ENCODE assay signal across 8 cellular contexts in genomic region chr19:29873024-29873800, GRCh38.
A peak's percentile ranks its signal among the peaks of the same experiment; 100 is the strongest.
DNase-seq lines count a peak whose midpoint lies in the region; ATAC-seq and TF ChIP-seq lines count a peak whose summit lies in the region.

No MANE protein-coding gene starts in this region.

- POLR2A ChIA-PET in naive thymus-derived CD8-positive, alpha-beta T cell (lab: Charles Lee), result interaction anchor here (0.7 to 1.7 kb wide), 3 partner anchors 113 to 148 kb away, joined by 3 to 9 read pairs (median 3); no protein-coding TSS in a partner anchor

- H3K4me1 Mint-ChIP-seq in activated CD8-positive, alpha-beta memory T cell treated with anti-CD3 and anti-CD28 coated beads, Interleukin-2, amount 10 ng/mL, durations not matched to agents 7 days and 5 days, result peaks cover 16% of the 10 kb centered on the region
- H3K4me1 Mint-ChIP-seq in naive thymus-derived CD8-positive, alpha-beta T cell, result peaks cover 3 to 14% (median 12%) of the 10 kb centered on the region in 4 donors
- peaks cover 24% of the 10 kb centered on the region for H3K4me1 Mint-ChIP-seq in stimulated activated memory B cell treated with anti-CD40 and anti-IgM and Interleukin-4, amounts not matched to agents 10 μg/mL and 1 μg/mL and 100 μg/mL, for 72 hours

- H3K27ac Mint-ChIP-seq in activated CD8-positive, alpha-beta memory T cell treated with anti-CD3 and anti-CD28 coated beads, Interleukin-2, amount 10 ng/mL, durations not matched to agents 7 days and 5 days, result no peak overlapping the region
- peak overlapping the region in 1 of 10 donors; percentile 28 for H3K27ac Mint-ChIP-seq in naive thymus-derived CD8-positive, alpha-beta T cell
- no peak overlapping the region for H3K27ac Mint-ChIP-seq in stimulated activated memory B cell treated with anti-CD40 and anti-IgM and Interleukin-4, amounts not matched to agents 10 μg/mL and 1 μg/mL and 100 μg/mL, for 72 hours

- H3K27me3 Mint-ChIP-seq in activated CD8-positive, alpha-beta memory T cell treated with anti-CD3 and anti-CD28 coated beads, Interleukin-2, amount 10 ng/mL, durations not matched to agents 7 days and 5 days, result peaks cover 35% of the 10 kb centered on the region
- H3K27me3 Mint-ChIP-seq in naive thymus-derived CD8-positive, alpha-beta T cell, result peaks cover 7 to 20% (median 15%) of the 10 kb centered on the region in 5 donors
- peaks cover 38% of the 10 kb centered on the region for H3K27me3 Mint-ChIP-seq in stimulated activated memory B cell treated with anti-CD40 and anti-IgM and Interleukin-4, amounts not matched to agents 10 μg/mL and 1 μg/mL and 100 μg/mL, for 72 hours

- TF ChIP-seq CTCF in epithelial cell of esophagus (IDR thresholded peaks at IDR 0.05; ENCODE audit: insufficient read depth, low read depth, low read length, missing control alignments), result peak; percentile 50

- H3K4me3 ChIP-seq in epithelial cell of esophagus (ENCODE audit: low read length), result peak overlapping the region; percentile 32

- DNase-seq in CD1c-positive myeloid dendritic cell (ENCODE audit: extremely low spot score) (peak; percentile 65), NCI-H2196 treated with DMSO at 0.1 percent for 48 hours (lab: John Stamatoyannopoulos, UW; ENCODE audit: unreplicated experiment) (peak; percentile 20), epithelial cell of esophagus (ENCODE audit: low read depth) (peak; percentile 24)
- peak; percentile 72 for DNase-seq in activated CD8-positive, alpha-beta memory T cell treated with anti-CD3 and anti-CD28 coated beads, Interleukin-2, amount 10 ng/mL, durations not matched to agents 7 days and 5 days
- DNase-seq in naive thymus-derived CD8-positive, alpha-beta T cell, result peak; percentile 50 to 80 (median 72)

- H3K4me3 Mint-ChIP-seq in activated CD8-positive, alpha-beta memory T cell treated with anti-CD3 and anti-CD28 coated beads, Interleukin-2, amount 10 ng/mL, durations not matched to agents 7 days and 5 days, result peak overlapping the region; percentile 50
- peak overlapping the region; percentile 64 to 86 (median 78) for H3K4me3 Mint-ChIP-seq in naive thymus-derived CD8-positive, alpha-beta T cell
- peak overlapping the region; percentile 25 for H3K4me3 Mint-ChIP-seq in stimulated activated memory B cell treated with anti-CD40 and anti-IgM and Interleukin-4, amounts not matched to agents 10 μg/mL and 1 μg/mL and 100 μg/mL, for 72 hours

- CTCF ChIA-PET in activated CD8-positive, alpha-beta memory T cell treated with anti-CD3 and anti-CD28 coated beads, Interleukin-2, amount 10 ng/mL, durations not matched to agents 7 days and 5 days (lab: Charles Lee), result interaction anchor here (0.7 to 9.8 kb wide), 31 partner anchors 9 to 162 kb away, joined by 3 to 92 read pairs (median 4); partner anchors contain the start of gene URI1

- H3K9me3 Mint-ChIP-seq in activated CD8-positive, alpha-beta memory T cell treated with anti-CD3 and anti-CD28 coated beads, Interleukin-2, amount 10 ng/mL, durations not matched to agents 7 days and 5 days (ENCODE audit: low read depth), result no peaks in the 10 kb centered on the region
- peaks cover 0 to 3% (median 0%) of the 10 kb centered on the region in 9 donors for H3K9me3 Mint-ChIP-seq in naive thymus-derived CD8-positive, alpha-beta T cell
- peaks cover 3% of the 10 kb centered on the region for H3K9me3 Mint-ChIP-seq in stimulated activated memory B cell treated with anti-CD40 and anti-IgM and Interleukin-4, amounts not matched to agents 10 μg/mL and 1 μg/mL and 100 μg/mL, for 72 hours

- H3K36me3 Mint-ChIP-seq in activated CD8-positive, alpha-beta memory T cell treated with anti-CD3 and anti-CD28 coated beads, Interleukin-2, amount 10 ng/mL, durations not matched to agents 7 days and 5 days, result no peaks in the 10 kb centered on the region
- H3K36me3 Mint-ChIP-seq in naive thymus-derived CD8-positive, alpha-beta T cell, result no peaks in the 10 kb centered on the region
- H3K36me3 Mint-ChIP-seq in stimulated activated memory B cell treated with anti-CD40 and anti-IgM and Interleukin-4, amounts not matched to agents 10 μg/mL and 1 μg/mL and 100 μg/mL, for 72 hours, result no peaks in the 10 kb centered on the region

- ATAC-seq in GM21528 (IDR thresholded peaks at IDR 0.05; ENCODE audit: low FRiP score, unreplicated experiment) (peak; percentile 57), HG03095 (IDR thresholded peaks at IDR 0.05; ENCODE audit: unreplicated experiment) (no peak)
- ATAC-seq in activated CD8-positive, alpha-beta memory T cell treated with anti-CD3 and anti-CD28 coated beads, Interleukin-2, amount 10 ng/mL, durations not matched to agents 7 days and 5 days, result peak; percentile 93
- ATAC-seq in naive thymus-derived CD8-positive, alpha-beta T cell, result peak; percentile 86 to 90
- peak; percentile 86 for ATAC-seq in stimulated activated memory B cell treated with anti-CD40 and anti-IgM and Interleukin-4, amounts not matched to agents 10 μg/mL and 1 μg/mL and 100 μg/mL, for 72 hours

Comparison
In these comparisons a context has a peak if more than half of its experiments do, and no peak if none do; other contexts are left out.
1. DNase-seq: peak in every context shown above with its lines; median percentile 72 in naive thymus-derived CD8-positive, alpha-beta T cell; 72 in activated CD8-positive, alpha-beta memory T cell treated with anti-CD3 and anti-CD28 coated beads, Interleukin-2, amount 10 ng/mL, durations not matched to agents 7 days and 5 days; 65 in CD1c-positive myeloid dendritic cell; 24 in epithelial cell of esophagus; 20 in NCI-H2196 treated with DMSO at 0.1 percent for 48 hours.
2. H3K4me3 Mint-ChIP-seq: peak in every context shown above with its lines; median percentile 78 in naive thymus-derived CD8-positive, alpha-beta T cell; 50 in activated CD8-positive, alpha-beta memory T cell treated with anti-CD3 and anti-CD28 coated beads, Interleukin-2, amount 10 ng/mL, durations not matched to agents 7 days and 5 days; 25 in stimulated activated memory B cell treated with anti-CD40 and anti-IgM and Interleukin-4, amounts not matched to agents 10 μg/mL and 1 μg/mL and 100 μg/mL, for 72 hours.